28 cellular contexts compared by ENCODE assay signal in the genomic region with DNA sequence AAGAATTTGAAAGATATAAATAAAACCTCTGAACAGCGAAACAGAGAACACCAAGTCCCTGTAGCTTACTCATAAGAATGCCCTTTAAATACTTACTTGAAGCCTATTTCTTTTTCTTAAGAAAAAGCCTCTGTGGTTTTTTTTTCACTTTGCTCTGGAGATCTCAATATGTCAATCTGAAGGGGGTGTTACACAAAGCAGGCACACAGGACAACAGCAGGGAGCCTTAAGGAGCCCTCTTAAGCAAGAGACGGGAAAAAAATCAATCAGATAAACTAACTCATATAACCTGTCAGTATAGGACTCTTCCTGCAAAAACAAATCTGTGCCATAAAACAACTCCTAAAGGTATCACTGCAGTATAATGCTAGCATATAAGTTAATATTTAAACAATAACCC.
DNase-seq lines count a peak whose midpoint lies in the region; FAIRE-seq and TF ChIP-seq lines count a peak whose summit lies in the region.
"Had no signal": no experiment of that assay in that cellular context is flagged by ENCODE, and none has a peak within 500 bp of the region (broad histone marks: within the 10 kb centered on the region; RNA-seq: fewer than 3 reads in every experiment).

No MANE protein-coding gene starts in this region.

- H4K20me1 ChIP-seq in neural progenitor cell (ENCODE audit: low read depth) = no peaks in the 10 kb centered on the region

- H3F3A ChIP-seq in neural progenitor cell (ENCODE audit: low read depth) = no peaks in the 10 kb centered on the region

- 73 to 100% methylated on average over 1 to 2 of the region's 2 CpGs for WGBS in endodermal cell (ENCODE audit: insufficient coverage in 1 of 2, insufficient read length in 1 of 2), 2 experiments

- H3K27me3 ChIP-seq in neural progenitor cell (no peaks in the 10 kb centered on the region), uterus (no peaks in the 10 kb centered on the region), endodermal cell (ENCODE audit: control insufficient read depth, insufficient read depth, low read length, poor library complexity, severe bottlenecking) (no peaks in the 10 kb centered on the region)

- H3K4me1 Mint-ChIP-seq in neural progenitor cell = peaks cover 9% of the 10 kb centered on the region
- H3K4me1 Mint-ChIP-seq in endodermal cell = no peaks in the 10 kb centered on the region
- H3K4me1 Mint-ChIP-seq: IgD-negative memory B cell had no signal

- H3K4me2 ChIP-seq in neural progenitor cell = no peak overlapping the region
- H3K4me2 ChIP-seq: KMS-11, SK-N-SH had no signal

- TF ChIP-seq CTCF in VCaP (conservative IDR thresholded peaks at IDR 0.05) (no peak), neural progenitor cell (IDR thresholded peaks at IDR 0.05) (no peak), D721Med (IDR thresholded peaks at IDR 0.05; ENCODE audit: insufficient read depth, missing control alignments) (no peak), uterus (IDR thresholded peaks at IDR 0.05) (no peak), endodermal cell (conservative IDR thresholded peaks at IDR 0.05) (no peak)

- H3K9me3 ChIP-seq in neural progenitor cell (ENCODE audit: low read depth) (no peaks in the 10 kb centered on the region), uterus (no peaks in the 10 kb centered on the region), endodermal cell (ENCODE audit: control insufficient read depth, low read length) (no peaks in the 10 kb centered on the region)
- H3K9me3 ChIP-seq: BE2C, SK-N-SH had no signal

- no peak for FAIRE-seq in D721Med (lab: Jason Lieb, UNC)
- FAIRE-seq: GM18507, RCC 7860 had no signal

- H3K27ac Mint-ChIP-seq in neural progenitor cell (peak overlapping the region; percentile 6), endodermal cell (no peak overlapping the region)
- H3K27ac Mint-ChIP-seq: IgD-negative memory B cell had no signal

- H3K4me3 ChIP-seq in neural progenitor cell (no peak overlapping the region), uterus (no peak overlapping the region), endodermal cell (ENCODE audit: low read length) (no peak overlapping the region)

- no peak overlapping the region for H3K4me3 Mint-ChIP-seq in neural progenitor cell
- H3K4me3 Mint-ChIP-seq in endodermal cell = no peak overlapping the region
- H3K4me3 Mint-ChIP-seq: IgD-negative memory B cell had no signal

- H3K36me3 Mint-ChIP-seq in neural progenitor cell (no peaks in the 10 kb centered on the region), endodermal cell (ENCODE audit: low read depth) (peaks cover 1% of the 10 kb centered on the region)
- H3K36me3 Mint-ChIP-seq: IgD-negative memory B cell had no signal

- no peak for TF ChIP-seq POLR2A in uterus (IDR thresholded peaks at IDR 0.05)

- H3K79me2 ChIP-seq in neural progenitor cell (ENCODE audit: low read depth) = no peaks in the 10 kb centered on the region

- H3K4me1 ChIP-seq in neural progenitor cell (peaks cover 12% of the 10 kb centered on the region), uterus (no peaks in the 10 kb centered on the region), endodermal cell (ENCODE audit: control insufficient read depth, insufficient read depth, low read length) (no peaks in the 10 kb centered on the region)
- H3K4me1 ChIP-seq: BE2C had no signal

- intact Hi-C loops in uterus (cut with DNase I; ENCODE audit: low total_unique reads) = no loop called here

- H3K9me3 Mint-ChIP-seq in neural progenitor cell (no peaks in the 10 kb centered on the region), endodermal cell (no peaks in the 10 kb centered on the region)

- DNase-seq in NCI-H187 treated with DMSO at 0.1 percent for 48 hours (lab: John Stamatoyannopoulos, UW) = peak; percentile 38
- DNase-seq in NCI-H187 (lab: John Stamatoyannopoulos, UW) = no peak
- peak; percentile 36 for DNase-seq in neural progenitor cell (ENCODE audit: low spot score)
- DNase-seq in D721Med (ENCODE audit: insufficient read length, low spot score) = no peak
- no peak for DNase-seq in uterus
- no peak for DNase-seq in endodermal cell
- DNase-seq: 8988T, ACHN, BE2C, Calu3, DMS153, DND-41, GOT3, HCEC 1CT, NCI-H1048, NCI-H1436, NCI-H1930, NCI-H2107, NCI-H524 treated with DMSO at 0.1 percent for 48 hours, NCI-H774, SIG-M5, SK-N-SH, SW 1271 had no signal

- H3K9ac ChIP-seq in neural progenitor cell = no peak overlapping the region
- H3K9ac ChIP-seq in endodermal cell (ENCODE audit: extremely low read depth, low read length, poor library complexity, severe bottlenecking) = no peak overlapping the region
- H3K9ac ChIP-seq: KMS-11, SK-N-SH had no signal

- H3K27ac ChIP-seq in VCaP (peak overlapping the region; percentile 29), neural progenitor cell (no peak overlapping the region), uterus (no peak overlapping the region), endodermal cell (ENCODE audit: low read depth, low read length) (no peak overlapping the region)
- H3K27ac ChIP-seq: KMS-11 had no signal

- H3K36me3 ChIP-seq in neural progenitor cell (no peaks in the 10 kb centered on the region), uterus (no peaks in the 10 kb centered on the region), endodermal cell (ENCODE audit: control insufficient read depth, insufficient read depth, low read length) (no peaks in the 10 kb centered on the region)
- H3K36me3 ChIP-seq: BE2C had no signal

- no peak overlapping the region for H2AFZ ChIP-seq in neural progenitor cell (replicated peaks)

- H3K27me3 Mint-ChIP-seq in neural progenitor cell (ENCODE audit: insufficient read depth, low read depth) (peaks cover 2% of the 10 kb centered on the region), endodermal cell (ENCODE audit: insufficient read depth) (no peaks in the 10 kb centered on the region)
- H3K27me3 Mint-ChIP-seq: IgD-negative memory B cell had no signal

Comparison
In these comparisons a context has a peak if more than half of its experiments do, and no peak if none do; other contexts are left out.
1. DNase-seq: peak in NCI-H187 treated with DMSO at 0.1 percent for 48 hours (single experiment) and neural progenitor cell (single experiment); none in NCI-H187 (0 of 2), D721Med (single experiment), uterus (0 of 2) and endodermal cell (single experiment).